Comparison of ENCODE assay signal across 8 cellular contexts in the genomic region with DNA sequence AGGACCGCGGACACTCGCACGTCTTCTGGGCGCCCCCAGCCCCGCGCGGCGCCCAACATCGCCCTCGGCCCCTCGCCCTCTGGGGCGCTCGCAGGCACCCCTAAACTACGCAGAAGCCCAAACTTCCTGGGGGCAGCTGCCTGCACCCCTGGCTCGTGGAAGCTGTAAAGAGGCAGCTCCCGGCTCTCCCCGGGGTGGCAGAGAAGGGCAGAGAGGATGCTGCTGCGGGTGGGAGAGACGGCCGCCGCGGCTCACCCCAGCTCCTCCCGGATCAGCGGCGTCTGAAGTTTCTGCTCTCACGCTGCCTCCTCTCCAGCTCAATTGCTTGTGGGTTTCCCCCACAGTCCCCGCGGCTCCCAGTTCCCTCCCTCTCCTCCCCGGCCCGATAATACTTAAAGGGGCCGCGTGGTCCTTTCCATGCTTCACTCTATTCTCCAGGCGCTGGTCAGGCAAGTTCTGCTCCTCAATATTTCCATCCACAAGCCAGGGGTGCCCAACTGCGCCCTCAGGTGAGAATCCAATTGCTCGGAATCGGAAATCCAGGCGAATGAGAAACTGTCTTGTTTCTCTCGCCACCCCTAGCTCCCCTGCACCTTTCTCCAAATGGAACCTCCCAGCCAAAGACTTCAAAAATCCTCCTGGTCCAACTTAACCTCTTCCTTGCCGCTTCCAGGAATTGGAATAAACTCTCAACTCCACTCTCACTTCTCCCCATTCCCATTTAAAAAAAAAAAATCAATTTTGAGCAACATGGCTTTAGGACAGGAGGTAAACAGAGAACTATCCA.
DNase-seq lines count a peak whose midpoint lies in the region; ATAC-seq lines count a peak whose summit lies in the region.

No MANE protein-coding gene starts in this region.

- H3K79me2 ChIP-seq in ACC112 (ENCODE audit: control insufficient read depth, insufficient read depth, low read length, unreplicated experiment) = peaks cover 36% of the 10 kb centered on the region

- DNase-seq in LHCN-M2 (ENCODE audit: low read depth) (peak; percentile 88), SK-MEL-5 (ENCODE audit: low read depth, low spot score) (peak; percentile 93), ecto neural progenitor cell (ENCODE audit: low spot score) (peak; percentile 86), left kidney (ENCODE audit: low read depth, low spot score) (peak; percentile 97), KG1 (lab: John Stamatoyannopoulos, UW) (no peak)
- peak; percentile 8 for DNase-seq in stimulated activated naive CD8-positive, alpha-beta T cell treated with anti-CD3 and anti-CD28 coated beads, Interleukin-15, Interleukin-2, amounts not matched to agents 100 U/mL and 50 U/mL, for 24 hours

- in situ Hi-C loops in SK-MEL-5 (cut with HindIII; ENCODE audit: low pct_unique_long_range_greater_than_20kb, low sequenced_read_pairs) = no loop called here

- ATAC-seq in GM18907 (IDR thresholded peaks at IDR 0.05; ENCODE audit: unreplicated experiment) = peak; percentile 70
- peak; percentile 42 for ATAC-seq in stimulated activated naive CD8-positive, alpha-beta T cell treated with anti-CD3 and anti-CD28 coated beads, Interleukin-15, Interleukin-2, amounts not matched to agents 100 U/mL and 50 U/mL, for 24 hours

- no peaks in the 10 kb centered on the region for H3K27me3 ChIP-seq in ACC112 (ENCODE audit: insufficient read depth, low read length)

- H2AFZ ChIP-seq in ACC112 (ENCODE audit: low read length, unreplicated experiment) = peak overlapping the region; percentile 89

- peak overlapping the region; percentile 86 for H3K4me3 ChIP-seq in ACC112 (ENCODE audit: low read depth, low read length)

- no peaks in the 10 kb centered on the region for H3K36me3 ChIP-seq in ACC112 (ENCODE audit: insufficient read depth, low read length)

- H3K27ac ChIP-seq in ACC112 (ENCODE audit: low read depth, low read length) = peak overlapping the region; percentile 94

- peaks cover 17% of the 10 kb centered on the region for H3K4me1 ChIP-seq in ACC112 (ENCODE audit: control insufficient read depth, insufficient read depth, low read length, unreplicated experiment)
